Comparison of ENCODE assay signal across 8 cellular contexts in the genomic region with DNA sequence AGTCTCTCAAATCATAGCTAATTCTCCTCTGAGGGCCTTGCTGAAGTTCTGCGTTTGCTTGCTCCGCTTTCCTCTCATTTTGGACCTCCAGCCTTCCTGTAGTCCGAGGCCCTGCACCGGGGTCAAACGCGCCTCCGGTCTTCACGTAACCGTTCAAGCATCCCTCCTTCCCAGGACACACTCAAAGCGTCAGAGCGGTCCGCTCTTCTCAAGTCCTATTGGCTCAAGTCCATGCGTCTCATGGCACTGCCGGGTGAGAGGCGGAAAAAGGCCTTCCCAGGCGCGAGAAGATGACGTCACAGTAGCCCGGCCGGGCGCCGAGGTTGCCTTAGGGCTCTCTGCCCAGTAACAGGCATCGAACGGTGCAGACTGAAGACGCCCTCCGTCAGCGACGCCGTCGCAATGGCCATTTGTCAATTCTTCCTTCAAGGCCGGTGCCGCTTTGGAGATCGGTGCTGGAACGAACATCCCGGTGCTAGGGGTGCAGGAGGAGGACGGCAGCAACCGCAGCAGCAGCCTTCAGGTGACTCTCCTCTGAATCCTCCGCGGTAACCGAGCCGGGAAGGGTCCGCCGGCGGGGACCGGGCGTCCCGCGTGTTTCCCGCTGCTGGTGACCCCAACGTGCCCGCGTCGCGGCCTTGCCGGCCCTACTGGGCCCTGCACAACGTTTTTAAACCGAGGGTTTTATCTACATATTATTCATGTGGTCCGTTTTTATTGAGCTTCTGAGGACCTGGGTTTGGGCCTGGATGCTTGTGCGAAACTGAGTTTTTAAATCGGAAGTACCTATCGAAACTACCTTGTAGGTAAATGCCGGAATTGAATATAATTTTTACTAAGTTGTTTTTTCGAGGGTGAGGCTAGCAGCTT. TPM values are rescaled to one million over a fixed set of nuclear protein-coding genes. Genes with fewer than 3 reads are reported as not detected.
DNase-seq lines count a peak whose midpoint lies in the region; ATAC-seq, FAIRE-seq and TF ChIP-seq lines count a peak whose summit lies in the region.

Gene NUP42, plus strand, starts transcription at position 365 of the 870 bp plus-strand sequence. Its CDS starts 38 bp downstream, at position 403.

- H3K4me3 ChIP-seq in kidney (ENCODE audit: low read length in 2 of 2) = peak within 1 kb of the TSS; percentile 96 to 98

- H3K36me3 ChIP-seq in kidney (ENCODE audit: control insufficient read depth in 1 of 2, insufficient read depth in 2 of 2, low read length in 2 of 2) = peaks cover 0 to 10% of the 10 kb centered on the region in 2 donors

- peak within 1 kb of the TSS; percentile 78 to 84 for H3K27ac ChIP-seq in kidney (ENCODE audit: low read depth in 2 of 2, low read length in 2 of 2)

- peak within 1 kb of the TSS; percentile 91 for H3K4me3 Mint-ChIP-seq in chondrocyte (ENCODE audit: unreplicated experiment)

- no peak for TF ChIP-seq CTCF in chondrocyte (IDR thresholded peaks at IDR 0.05)
- no peak for TF ChIP-seq CTCF in kidney (IDR thresholded peaks at IDR 0.05; ENCODE audit: borderline replicate concordance, extremely low read depth, insufficient read depth)

- peak within 1 kb of the TSS; percentile 100 for H3K27ac Mint-ChIP-seq in chondrocyte (ENCODE audit: unreplicated experiment)

- ATAC-seq in HG03439 (IDR thresholded peaks at IDR 0.05; ENCODE audit: unreplicated experiment) = peak; percentile 95

- peaks cover 0 to 3% of the 10 kb centered on the region in 2 donors for H3K4me1 ChIP-seq in kidney (ENCODE audit: control insufficient read depth in 1 of 2, insufficient read depth in 1 of 2, low read depth in 1 of 2, low read length in 2 of 2)

- TF ChIP-seq POLR2A in GM19193 (IDR thresholded peaks at IDR 0.05; ENCODE audit: extremely low read depth, insufficient read depth, insufficient read length) = peak; percentile 88

- H3K4me1 Mint-ChIP-seq in chondrocyte (ENCODE audit: low read depth) = peaks cover 26% of the 10 kb centered on the region

- H3K27me3 Mint-ChIP-seq in chondrocyte (ENCODE audit: low read depth) = no peaks in the 10 kb centered on the region

- peaks cover 5% of the 10 kb centered on the region for H3K36me3 Mint-ChIP-seq in chondrocyte (ENCODE audit: low read depth)

- intact Hi-C loops in kidney (cut with DNase I) = no loop called here

- DNase-seq in AML-193 (lab: John Stamatoyannopoulos, UW) (peak; percentile 96 to 97), NCI-H510A treated with DMSO at 0.1 percent for 48 hours (lab: John Stamatoyannopoulos, UW) (peak; percentile 97), chondrocyte (ENCODE audit: low spot score) (peak; percentile 98), kidney (peak; percentile 97)
- peak; percentile 92 to 96 for DNase-seq in activated CD4-positive, alpha-beta T cell treated with anti-CD3 and anti-CD28 coated beads for 24 hours (ENCODE audit: low read depth in 2 of 2)
- DNase-seq in stimulated activated CD4-positive, alpha-beta T cell treated with anti-CD3 and anti-CD28 coated beads, Interleukin-15, amount 100 ng/mL, for 24 hours = peak; percentile 97

- no peaks in the 10 kb centered on the region for H3K9me3 ChIP-seq in kidney (ENCODE audit: control insufficient read depth in 1 of 2, low read length in 2 of 2)

- peak within 1 kb of the TSS; percentile 38 to 93 for H3K9ac ChIP-seq in kidney (ENCODE audit: low read length in 2 of 2)

- no peak for FAIRE-seq in kidney (lab: Jason Lieb, UNC)

- H3K9me3 Mint-ChIP-seq in chondrocyte (ENCODE audit: low read depth) = no peaks in the 10 kb centered on the region

RNA-seq across cellular contexts. Expression of gene NUP42, which starts in this region (rescaled TPM):
- total RNA-seq in chondrocyte (22.4 to 25.6 TPM (median 25.4 TPM) in 3 replicates), kidney (28.8 TPM)
- polyA plus RNA-seq in kidney (ENCODE audit: insufficient read depth, low read depth, low replicate concordance) = 24.8 TPM

Comparison
In these comparisons a context has a peak if more than half of its experiments do, and no peak if none do; other contexts are left out.
1. Peak in every context shown above with its lines: DNase-seq, ATAC-seq, H3K4me3 ChIP-seq and H3K27ac ChIP-seq.